In genomic region chr20:47257256-47257655, GRCh38 we compare ENCODE assay signal across 1 cellular context.
TF ChIP-seq lines count a peak whose summit lies in the region.

No MANE protein-coding gene starts in this region.

TF ChIP-seq in K562, 482 proteins besides CTCF, POLR2A, EP300 and RAD21 (continued from another document):
- TF ChIP-seq, protein P1, sequence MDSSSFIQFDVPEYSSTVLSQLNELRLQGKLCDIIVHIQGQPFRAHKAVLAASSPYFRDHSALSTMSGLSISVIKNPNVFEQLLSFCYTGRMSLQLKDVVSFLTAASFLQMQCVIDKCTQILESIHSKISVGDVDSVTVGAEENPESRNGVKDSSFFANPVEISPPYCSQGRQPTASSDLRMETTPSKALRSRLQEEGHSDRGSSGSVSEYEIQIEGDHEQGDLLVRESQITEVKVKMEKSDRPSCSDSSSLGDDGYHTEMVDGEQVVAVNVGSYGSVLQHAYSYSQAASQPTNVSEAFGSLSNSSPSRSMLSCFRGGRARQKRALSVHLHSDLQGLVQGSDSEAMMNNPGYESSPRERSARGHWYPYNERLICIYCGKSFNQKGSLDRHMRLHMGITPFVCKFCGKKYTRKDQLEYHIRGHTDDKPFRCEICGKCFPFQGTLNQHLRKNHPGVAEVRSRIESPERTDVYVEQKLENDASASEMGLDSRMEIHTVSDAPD (CRISPR knock-in tag; IDR thresholded peaks at IDR 0.05), result no peak
- no peak for TF ChIP-seq SAP30 (IDR thresholded peaks at IDR 0.05; ENCODE audit: borderline replicate concordance, insufficient read depth, low read depth, low read length, poor library complexity, severe bottlenecking)
- TF ChIP-seq, protein P2, sequence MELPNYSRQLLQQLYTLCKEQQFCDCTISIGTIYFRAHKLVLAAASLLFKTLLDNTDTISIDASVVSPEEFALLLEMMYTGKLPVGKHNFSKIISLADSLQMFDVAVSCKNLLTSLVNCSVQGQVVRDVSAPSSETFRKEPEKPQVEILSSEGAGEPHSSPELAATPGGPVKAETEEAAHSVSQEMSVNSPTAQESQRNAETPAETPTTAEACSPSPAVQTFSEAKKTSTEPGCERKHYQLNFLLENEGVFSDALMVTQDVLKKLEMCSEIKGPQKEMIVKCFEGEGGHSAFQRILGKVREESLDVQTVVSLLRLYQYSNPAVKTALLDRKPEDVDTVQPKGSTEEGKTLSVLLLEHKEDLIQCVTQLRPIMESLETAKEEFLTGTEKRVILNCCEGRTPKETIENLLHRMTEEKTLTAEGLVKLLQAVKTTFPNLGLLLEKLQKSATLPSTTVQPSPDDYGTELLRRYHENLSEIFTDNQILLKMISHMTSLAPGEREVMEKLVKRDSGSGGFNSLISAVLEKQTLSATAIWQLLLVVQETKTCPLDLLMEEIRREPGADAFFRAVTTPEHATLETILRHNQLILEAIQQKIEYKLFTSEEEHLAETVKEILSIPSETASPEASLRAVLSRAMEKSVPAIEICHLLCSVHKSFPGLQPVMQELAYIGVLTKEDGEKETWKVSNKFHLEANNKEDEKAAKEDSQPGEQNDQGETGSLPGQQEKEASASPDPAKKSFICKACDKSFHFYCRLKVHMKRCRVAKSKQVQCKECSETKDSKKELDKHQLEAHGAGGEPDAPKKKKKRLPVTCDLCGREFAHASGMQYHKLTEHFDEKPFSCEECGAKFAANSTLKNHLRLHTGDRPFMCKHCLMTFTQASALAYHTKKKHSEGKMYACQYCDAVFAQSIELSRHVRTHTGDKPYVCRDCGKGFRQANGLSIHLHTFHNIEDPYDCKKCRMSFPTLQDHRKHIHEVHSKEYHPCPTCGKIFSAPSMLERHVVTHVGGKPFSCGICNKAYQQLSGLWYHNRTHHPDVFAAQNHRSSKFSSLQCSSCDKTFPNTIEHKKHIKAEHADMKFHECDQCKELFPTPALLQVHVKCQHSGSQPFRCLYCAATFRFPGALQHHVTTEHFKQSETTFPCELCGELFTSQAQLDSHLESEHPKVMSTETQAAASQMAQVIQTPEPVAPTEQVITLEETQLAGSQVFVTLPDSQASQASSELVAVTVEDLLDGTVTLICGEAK (IDR thresholded peaks at IDR 0.05), result no peak
- TF ChIP-seq, protein P2 (CRISPR knock-in tag; IDR thresholded peaks at IDR 0.05), result no peak
- TF ChIP-seq NFIC (IDR thresholded peaks at IDR 0.05), result no peak
- TF ChIP-seq NR2C2 (CRISPR knock-in tag; IDR thresholded peaks at IDR 0.05), result no peak
- TF ChIP-seq NR2C2 (tag; IDR thresholded peaks at IDR 0.05), result no peak
- TF ChIP-seq, protein P3, sequence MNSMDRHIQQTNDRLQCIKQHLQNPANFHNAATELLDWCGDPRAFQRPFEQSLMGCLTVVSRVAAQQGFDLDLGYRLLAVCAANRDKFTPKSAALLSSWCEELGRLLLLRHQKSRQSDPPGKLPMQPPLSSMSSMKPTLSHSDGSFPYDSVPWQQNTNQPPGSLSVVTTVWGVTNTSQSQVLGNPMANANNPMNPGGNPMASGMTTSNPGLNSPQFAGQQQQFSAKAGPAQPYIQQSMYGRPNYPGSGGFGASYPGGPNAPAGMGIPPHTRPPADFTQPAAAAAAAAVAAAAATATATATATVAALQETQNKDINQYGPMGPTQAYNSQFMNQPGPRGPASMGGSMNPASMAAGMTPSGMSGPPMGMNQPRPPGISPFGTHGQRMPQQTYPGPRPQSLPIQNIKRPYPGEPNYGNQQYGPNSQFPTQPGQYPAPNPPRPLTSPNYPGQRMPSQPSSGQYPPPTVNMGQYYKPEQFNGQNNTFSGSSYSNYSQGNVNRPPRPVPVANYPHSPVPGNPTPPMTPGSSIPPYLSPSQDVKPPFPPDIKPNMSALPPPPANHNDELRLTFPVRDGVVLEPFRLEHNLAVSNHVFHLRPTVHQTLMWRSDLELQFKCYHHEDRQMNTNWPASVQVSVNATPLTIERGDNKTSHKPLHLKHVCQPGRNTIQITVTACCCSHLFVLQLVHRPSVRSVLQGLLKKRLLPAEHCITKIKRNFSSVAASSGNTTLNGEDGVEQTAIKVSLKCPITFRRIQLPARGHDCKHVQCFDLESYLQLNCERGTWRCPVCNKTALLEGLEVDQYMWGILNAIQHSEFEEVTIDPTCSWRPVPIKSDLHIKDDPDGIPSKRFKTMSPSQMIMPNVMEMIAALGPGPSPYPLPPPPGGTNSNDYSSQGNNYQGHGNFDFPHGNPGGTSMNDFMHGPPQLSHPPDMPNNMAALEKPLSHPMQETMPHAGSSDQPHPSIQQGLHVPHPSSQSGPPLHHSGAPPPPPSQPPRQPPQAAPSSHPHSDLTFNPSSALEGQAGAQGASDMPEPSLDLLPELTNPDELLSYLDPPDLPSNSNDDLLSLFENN (IDR thresholded peaks at IDR 0.05; ENCODE audit: low read depth in 2 of 2, low read length in 2 of 2), result no peak
- TF ChIP-seq CBFA2T3 (IDR thresholded peaks at IDR 0.05), result no peak
- no peak for TF ChIP-seq CC2D1A (IDR thresholded peaks at IDR 0.05)
- no peak for TF ChIP-seq SLC30A9 (CRISPR knock-in tag; IDR thresholded peaks at IDR 0.05)
- no peak for TF ChIP-seq ZNF175 (CRISPR knock-in tag; IDR thresholded peaks at IDR 0.05; ENCODE audit: low read depth)
- TF ChIP-seq ZNF830 (CRISPR knock-in tag; IDR thresholded peaks at IDR 0.05), result no peak
- TF ChIP-seq PHB2 (IDR thresholded peaks at IDR 0.05; ENCODE audit: low read depth), result no peak
- TF ChIP-seq NCOA2 (IDR thresholded peaks at IDR 0.05; ENCODE audit: partially characterized antibody in 2 of 2), result peak in 1 of 2 experiments; percentile 91
- TF ChIP-seq, protein P4, sequence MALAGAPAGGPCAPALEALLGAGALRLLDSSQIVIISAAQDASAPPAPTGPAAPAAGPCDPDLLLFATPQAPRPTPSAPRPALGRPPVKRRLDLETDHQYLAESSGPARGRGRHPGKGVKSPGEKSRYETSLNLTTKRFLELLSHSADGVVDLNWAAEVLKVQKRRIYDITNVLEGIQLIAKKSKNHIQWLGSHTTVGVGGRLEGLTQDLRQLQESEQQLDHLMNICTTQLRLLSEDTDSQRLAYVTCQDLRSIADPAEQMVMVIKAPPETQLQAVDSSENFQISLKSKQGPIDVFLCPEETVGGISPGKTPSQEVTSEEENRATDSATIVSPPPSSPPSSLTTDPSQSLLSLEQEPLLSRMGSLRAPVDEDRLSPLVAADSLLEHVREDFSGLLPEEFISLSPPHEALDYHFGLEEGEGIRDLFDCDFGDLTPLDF (CRISPR knock-in tag; IDR thresholded peaks at IDR 0.05), result no peak
